8 cellular contexts compared by ENCODE assay signal in the genomic region with DNA sequence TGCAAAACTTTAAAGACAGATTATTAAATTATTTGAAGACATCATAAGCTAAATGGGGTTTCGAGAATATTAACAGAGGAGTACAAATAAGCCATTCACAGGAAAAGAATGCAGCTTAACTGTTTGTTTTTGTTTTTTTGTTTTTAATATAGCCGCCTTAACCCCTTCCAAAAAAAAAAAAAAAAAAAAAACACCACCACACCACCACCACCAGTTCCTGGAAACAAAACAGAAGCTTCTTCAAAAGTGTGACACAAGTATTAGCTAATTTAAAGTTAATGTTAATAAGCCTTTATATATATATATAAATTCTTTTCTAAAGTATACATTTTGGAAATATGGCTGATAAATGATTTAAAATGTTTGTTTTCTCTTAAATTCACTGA. TPM values are rescaled to one million over a fixed set of nuclear protein-coding genes. Genes with fewer than 3 reads are reported as not detected.
A peak's percentile ranks its signal among the peaks of the same experiment; 100 is the strongest.
DNase-seq lines count a peak whose midpoint lies in the region; ATAC-seq, FAIRE-seq and TF ChIP-seq lines count a peak whose summit lies in the region.

No MANE protein-coding gene starts in this region.

- H3K27ac ChIP-seq in kidney (ENCODE audit: low read depth in 2 of 2, low read length in 2 of 2) = no peak overlapping the region
- no peak overlapping the region for H3K27ac ChIP-seq in testis

- TF ChIP-seq CTCF in kidney (IDR thresholded peaks at IDR 0.05; ENCODE audit: borderline replicate concordance, extremely low read depth, insufficient read depth) (no peak), testis (IDR thresholded peaks at IDR 0.05) (no peak)

- peaks cover 32% of the 10 kb centered on the region for H3K4me1 Mint-ChIP-seq in activated CD4-positive, alpha-beta T cell treated with anti-CD3 and anti-CD28 coated beads, Interleukin-2, amount 10 ng/mL, durations not matched to agents 24 days and 14 days

- no peaks in the 10 kb centered on the region for H3K36me3 ChIP-seq in kidney (ENCODE audit: control insufficient read depth in 1 of 2, insufficient read depth in 2 of 2, low read length in 2 of 2)
- H3K36me3 ChIP-seq in testis (ENCODE audit: low read depth, missing control alignments) = no peaks in the 10 kb centered on the region

- no peaks in the 10 kb centered on the region for H3K27me3 ChIP-seq in testis

- peak overlapping the region; percentile 94 for H3K4me3 Mint-ChIP-seq in activated CD4-positive, alpha-beta T cell treated with anti-CD3 and anti-CD28 coated beads, Interleukin-2, amount 10 ng/mL, durations not matched to agents 24 days and 14 days

- 11 to 13% methylated on average over 2 of the region's 2 CpGs for WGBS in testis, 2 donors

- peaks cover 3% of the 10 kb centered on the region for H3K36me3 Mint-ChIP-seq in activated CD4-positive, alpha-beta T cell treated with anti-CD3 and anti-CD28 coated beads, Interleukin-2, amount 10 ng/mL, durations not matched to agents 24 days and 14 days (ENCODE audit: low read depth)
- H3K36me3 Mint-ChIP-seq in activated naive CD4-positive, alpha-beta T cell treated with anti-CD3 and anti-CD28 coated beads, Interleukin-2, amount 50 U/mL, for 72 hours = peaks cover 0 to 12% of the 10 kb centered on the region in 2 donors

- H3K9me3 Mint-ChIP-seq in activated CD4-positive, alpha-beta T cell treated with anti-CD3 and anti-CD28 coated beads, Interleukin-2, amount 10 ng/mL, durations not matched to agents 24 days and 14 days = no peaks in the 10 kb centered on the region
- no peaks in the 10 kb centered on the region for H3K9me3 Mint-ChIP-seq in activated naive CD4-positive, alpha-beta T cell treated with anti-CD3 and anti-CD28 coated beads, Interleukin-2, amount 50 U/mL, for 72 hours

- TF ChIP-seq POLR2A in testis (IDR thresholded peaks at IDR 0.05) = no peak

- H3K9ac ChIP-seq in kidney (ENCODE audit: low read length in 2 of 2) = peak overlapping the region; percentile 65 to 68

- H3K4me1 ChIP-seq in kidney (ENCODE audit: control insufficient read depth in 1 of 2, insufficient read depth in 1 of 2, low read depth in 1 of 2, low read length in 2 of 2) (peaks cover 3 to 4% of the 10 kb centered on the region in 2 donors), testis (peaks cover 6% of the 10 kb centered on the region)

- H3K27me3 Mint-ChIP-seq in activated CD4-positive, alpha-beta T cell treated with anti-CD3 and anti-CD28 coated beads, Interleukin-2, amount 10 ng/mL, durations not matched to agents 24 days and 14 days = no peaks in the 10 kb centered on the region

- intact Hi-C loops in activated CD4-positive, alpha-beta T cell treated with anti-CD3 and anti-CD28 coated beads, Interleukin-2, amount 10 ng/mL, durations not matched to agents 24 days and 14 days (cut with micrococcal nuclease) = no loop called here
- intact Hi-C loops in kidney (cut with DNase I) (no loop called here), testis (cut with DNase I; ENCODE audit: low total_unique reads) (loop anchor here (10.0 kb wide), 1 partner anchor 320 kb away; no protein-coding TSS in a partner anchor)

- peak; percentile 19 for FAIRE-seq in kidney (lab: Jason Lieb, UNC)

- ATAC-seq in activated naive CD4-positive, alpha-beta T cell treated with anti-CD3 and anti-CD28 coated beads, Interleukin-2, amount 50 U/mL, for 72 hours = no peak
- no peak for ATAC-seq in GM21717 (IDR thresholded peaks at IDR 0.05; ENCODE audit: unreplicated experiment)

- peak overlapping the region; percentile 91 for H3K27ac Mint-ChIP-seq in activated CD4-positive, alpha-beta T cell treated with anti-CD3 and anti-CD28 coated beads, Interleukin-2, amount 10 ng/mL, durations not matched to agents 24 days and 14 days
- peak overlapping the region; percentile 61 to 92 for H3K27ac Mint-ChIP-seq in activated naive CD4-positive, alpha-beta T cell treated with anti-CD3 and anti-CD28 coated beads, Interleukin-2, amount 50 U/mL, for 72 hours

- peak; percentile 7 for DNase-seq in activated CD4-positive, alpha-beta T cell treated with anti-CD3 and anti-CD28 coated beads, Interleukin-2, amount 10 ng/mL, durations not matched to agents 24 days and 14 days
- DNase-seq in activated CD4-positive, alpha-beta T cell treated with anti-CD3 and anti-CD28 coated beads for 4 hours = no peak
- DNase-seq in activated naive CD4-positive, alpha-beta T cell treated with anti-CD3 and anti-CD28 coated beads, Interleukin-2, amount 50 U/mL, for 72 hours (ENCODE audit: low spot score in 2 of 2) = no peak
- no peak for DNase-seq in kidney
- DNase-seq in testis = no peak
- no peak for DNase-seq in GDM1 (lab: John Stamatoyannopoulos, UW)
- DNase-seq in DMS 273 (lab: John Stamatoyannopoulos, UW; ENCODE audit: unreplicated experiment) = no peak

- H3K9me3 ChIP-seq in kidney (ENCODE audit: control insufficient read depth in 1 of 2, low read length in 2 of 2) (no peaks in the 10 kb centered on the region), testis (no peaks in the 10 kb centered on the region)

- H3K4me3 ChIP-seq in kidney (ENCODE audit: low read length in 2 of 2) (peak overlapping the region; percentile 83 to 93), testis (peak overlapping the region; percentile 79)

RNA-seq across cellular contexts. Expression of a gene that starts 1.3 kb away (rescaled TPM):
- 20.8 and 22.1 TPM in 2 replicates for total RNA-seq in activated CD4-positive, alpha-beta T cell treated with anti-CD3 and anti-CD28 coated beads, Interleukin-2, amount 10 ng/mL, durations not matched to agents 24 days and 14 days
- 10 to 100 TPM in 1 of 2 donors, 1 to 10 TPM in 1; 8.1 to 19.0 TPM for total RNA-seq in activated naive CD4-positive, alpha-beta T cell treated with anti-CD3 and anti-CD28 coated beads, Interleukin-2, amount 50 U/mL, for 72 hours
- 25.5 TPM for total RNA-seq in kidney
- 7.4 TPM for polyA plus RNA-seq in kidney (ENCODE audit: insufficient read depth, low read depth, low replicate concordance)
- total RNA-seq in testis = 10 to 100 TPM; 10.6 to 11.5 TPM
- polyA plus RNA-seq in testis (ENCODE audit: insufficient read depth, low read depth, low replicate concordance) = 9.1 TPM
